ENCODE assay signal across 29 cellular contexts in the genomic region with DNA sequence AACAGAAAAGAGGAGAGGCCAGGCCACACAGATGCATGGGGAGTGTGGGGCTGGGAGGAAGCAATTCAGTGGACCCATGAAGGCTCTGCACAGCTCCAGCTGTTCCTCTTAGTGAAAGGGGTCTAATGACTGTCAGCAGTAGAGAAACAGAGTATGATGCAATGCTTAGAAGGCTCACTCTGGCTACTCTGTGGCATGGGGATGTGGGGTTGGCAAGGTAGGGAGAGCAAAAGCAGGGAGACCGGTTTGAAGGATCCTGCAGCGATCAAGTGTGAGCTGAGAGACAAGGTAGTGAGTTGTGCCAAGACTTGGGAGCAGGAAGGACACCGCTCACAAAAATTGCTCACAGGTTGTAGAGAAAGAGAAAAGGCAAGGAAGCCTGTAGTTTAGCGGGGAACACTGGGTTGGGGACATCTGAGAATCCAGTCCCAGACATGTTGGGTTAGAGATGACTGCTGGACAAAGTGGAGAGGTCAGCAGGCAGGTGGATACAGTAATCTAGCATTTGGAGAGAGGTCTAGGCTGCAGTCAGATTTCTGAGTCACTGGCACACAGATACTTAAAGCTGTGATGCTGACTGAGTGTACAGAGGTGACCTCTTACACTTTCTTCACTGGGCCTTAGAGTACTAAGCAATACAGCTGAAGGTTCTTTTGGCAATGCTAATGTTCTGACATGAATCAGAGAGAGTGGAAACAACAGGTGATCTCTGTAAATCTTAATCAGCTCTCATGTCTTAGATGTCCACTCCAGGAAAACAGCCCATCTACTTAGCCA. TPM values are rescaled to one million over a fixed set of nuclear protein-coding genes. Genes with fewer than 3 reads are reported as not detected.
DNase-seq lines count a peak whose midpoint lies in the region; ATAC-seq and TF ChIP-seq lines count a peak whose summit lies in the region.
"Had no signal": no experiment of that assay in that cellular context is flagged by ENCODE, and none has a peak within 500 bp of the region (broad histone marks: within the 10 kb centered on the region; RNA-seq: fewer than 3 reads in every experiment).

No MANE protein-coding gene starts in this region.

- H3K36me3 Mint-ChIP-seq in CD4-positive, alpha-beta memory T cell: peaks cover 43 to 55% of the 10 kb centered on the region in 2 donors
- H3K36me3 Mint-ChIP-seq in activated T-helper 17 cell treated with anti-CD3 and anti-CD28 coated beads, Interleukin-2, amount 50 U/mL, for 72 hours (ENCODE audit: low read depth): peaks cover 90% of the 10 kb centered on the region
- H3K36me3 Mint-ChIP-seq in Caco-2 (ENCODE audit: insufficient read depth, unreplicated experiment): peaks cover 14% of the 10 kb centered on the region

- no peaks in the 10 kb centered on the region for H3K27me3 Mint-ChIP-seq in CD4-positive, alpha-beta memory T cell
- H3K27me3 Mint-ChIP-seq in activated T-helper 17 cell treated with anti-CD3 and anti-CD28 coated beads, Interleukin-2, amount 50 U/mL, for 72 hours: no peaks in the 10 kb centered on the region
- H3K27me3 Mint-ChIP-seq in Caco-2 (ENCODE audit: insufficient read depth, unreplicated experiment): no peaks in the 10 kb centered on the region

- no peaks in the 10 kb centered on the region for H3K27me3 ChIP-seq in CD4-positive, alpha-beta memory T cell (ENCODE audit: insufficient read depth, low read length)
- H3K27me3 ChIP-seq in Caco-2 (replicated peaks; ENCODE audit: control insufficient read depth, insufficient read depth, low read length): no peaks in the 10 kb centered on the region
- H3K27me3 ChIP-seq: hepatocyte, neutrophil had no signal

- H3K27ac Mint-ChIP-seq in CD4-positive, alpha-beta memory T cell: peak overlapping the region in 4 of 7 donors; percentile 5 to 42 (median 18)
- H3K27ac Mint-ChIP-seq in activated T-helper 17 cell treated with anti-CD3 and anti-CD28 coated beads, Interleukin-2, amount 50 U/mL, for 72 hours: peak overlapping the region; percentile 33
- H3K27ac Mint-ChIP-seq in Caco-2 (ENCODE audit: unreplicated experiment): no peak overlapping the region

- H3K4me1 Mint-ChIP-seq in CD4-positive, alpha-beta memory T cell: peaks cover 6 to 10% (median 8%) of the 10 kb centered on the region in 4 donors
- peaks cover 13% of the 10 kb centered on the region for H3K4me1 Mint-ChIP-seq in activated T-helper 17 cell treated with anti-CD3 and anti-CD28 coated beads, Interleukin-2, amount 50 U/mL, for 72 hours
- H3K4me1 Mint-ChIP-seq in Caco-2 (ENCODE audit: low read depth, unreplicated experiment): no peaks in the 10 kb centered on the region

- H3K9me3 ChIP-seq in CD4-positive, alpha-beta memory T cell (ENCODE audit: control insufficient read depth in 1 of 2, low read length in 2 of 2): no peaks in the 10 kb centered on the region
- H3K9me3 ChIP-seq in Caco-2: no peaks in the 10 kb centered on the region
- H3K9me3 ChIP-seq: neutrophil, prostate gland had no signal

- TF ChIP-seq CTCF in C4-2B (conservative IDR thresholded peaks at IDR 0.05) (no peak), Caco-2 (IDR thresholded peaks at IDR 0.05; ENCODE audit: insufficient read depth in 1 of 2, low read depth in 1 of 2, low read length in 1 of 2, severe bottlenecking in 1 of 2, unreplicated experiment in 1 of 2) (no peak)

- H3K36me3 ChIP-seq in CD4-positive, alpha-beta memory T cell (ENCODE audit: insufficient read depth, low read length): peaks cover 19% of the 10 kb centered on the region
- peaks cover 2% of the 10 kb centered on the region; the same call in 1 of the 2 replicates for H3K36me3 ChIP-seq in Caco-2 (ENCODE audit: control insufficient read depth, insufficient read depth, low read length)

- peak; percentile 14 for ATAC-seq in activated T-helper 17 cell treated with anti-CD3 and anti-CD28 coated beads, Interleukin-2, amount 50 U/mL, for 72 hours (replicated peaks)
- ATAC-seq in GM21825 (IDR thresholded peaks at IDR 0.05; ENCODE audit: unreplicated experiment): no peak
- no peak for ATAC-seq in HG03039 (IDR thresholded peaks at IDR 0.05; ENCODE audit: unreplicated experiment)
- ATAC-seq: Right ventricle myocardium inferior had no signal

- no peak for DNase-seq in CD4-positive, alpha-beta memory T cell
- peak; percentile 26 for DNase-seq in iris pigment epithelial cell (ENCODE audit: low read depth)
- DNase-seq in Caco-2: no peak
- DNase-seq: activated CD4-positive, CD25-positive, alpha-beta regulatory T cell treated with anti-CD3 and anti-CD28 coated beads, Interleukin-2, amount 50 U/mL, for 72 hours; activated gamma-delta T cell treated with Interleukin-2 at 50 U/mL for 16 hours; amygdala; GF-D8; HCEC 1CT; NCI-H1092; NCI-H1930; NCI-H345; NCI-H82; stimulated activated CD4-positive, alpha-beta T cell treated with anti-CD3 and anti-CD28 coated beads, Interleukin-1b, Interleukin-23, amount 100 ng/mL, for 48 hours had no signal

- no TSS peak for BruUV-seq in Caco-2 (replicated peaks; lab: Mats Ljungman, UMichigan)

- H3K4me3 Mint-ChIP-seq in CD4-positive, alpha-beta memory T cell: no peak overlapping the region
- H3K4me3 Mint-ChIP-seq in activated T-helper 17 cell treated with anti-CD3 and anti-CD28 coated beads, Interleukin-2, amount 50 U/mL, for 72 hours: no peak overlapping the region
- no peak overlapping the region for H3K4me3 Mint-ChIP-seq in Caco-2 (ENCODE audit: unreplicated experiment)

- H3K4me1 ChIP-seq in CD4-positive, alpha-beta memory T cell (ENCODE audit: insufficient read depth, low read length): peaks cover 4% of the 10 kb centered on the region
- H3K4me1 ChIP-seq in Caco-2: no peaks in the 10 kb centered on the region
- H3K4me1 ChIP-seq: prostate gland had no signal

- POLR2A ChIA-PET in CD4-positive, alpha-beta memory T cell (lab: Charles Lee; ENCODE audit: partially characterized antibody): no interaction called here
- POLR2A ChIA-PET in Caco-2 (lab: Charles Lee): no interaction called here

- CTCF ChIA-PET in CD4-positive, alpha-beta memory T cell (lab: Charles Lee; ENCODE audit: partially characterized antibody): interaction anchor here (1.0 kb wide), 1 partner anchor 45 kb away, joined by 3 read pairs; no protein-coding TSS in a partner anchor
- CTCF ChIA-PET in Caco-2 (lab: Charles Lee): no interaction called here

- no peak overlapping the region for H3K4me3 ChIP-seq in CD4-positive, alpha-beta memory T cell (ENCODE audit: low read length in 2 of 2)
- H3K4me3 ChIP-seq in Caco-2 (ENCODE audit: low read depth, low read length): no peak overlapping the region
- H3K4me3 ChIP-seq: hepatocyte, prostate gland, skin epidermis had no signal

- peak overlapping the region; percentile 57 for H3K27ac ChIP-seq in C4-2B
- H3K27ac ChIP-seq in CD4-positive, alpha-beta memory T cell (ENCODE audit: low read depth, low read length): no peak overlapping the region
- H3K27ac ChIP-seq: epithelial cell of prostate, hepatocyte, neutrophil, prostate gland, skin epidermis had no signal

- H3K9me3 Mint-ChIP-seq in CD4-positive, alpha-beta memory T cell: no peaks in the 10 kb centered on the region
- H3K9me3 Mint-ChIP-seq in activated T-helper 17 cell treated with anti-CD3 and anti-CD28 coated beads, Interleukin-2, amount 50 U/mL, for 72 hours: no peaks in the 10 kb centered on the region
- no peaks in the 10 kb centered on the region for H3K9me3 Mint-ChIP-seq in Caco-2 (ENCODE audit: unreplicated experiment)

- intact Hi-C loops in CD4-positive, alpha-beta memory T cell (cut with micrococcal nuclease): no loop called here
- intact Hi-C loops in Caco-2 (cut with micrococcal nuclease; ENCODE audit: unreplicated experiment): no loop called here

RNA-seq across cellular contexts. Expression of a gene that starts 27.1 kb away (rescaled TPM):
- total RNA-seq in CD4-positive, alpha-beta memory T cell: 10 to 100 TPM; 13.3 to 14.9 TPM
- polyA plus RNA-seq in CD4-positive, alpha-beta memory T cell: 1 to 10 TPM; 5.8 to 6.2 TPM
- 10 to 100 TPM; 11.5 to 14.3 TPM for total RNA-seq in activated T-helper 17 cell treated with anti-CD3 and anti-CD28 coated beads, Interleukin-2, amount 50 U/mL, for 72 hours
- total RNA-seq in Caco-2 (2022): 9.4 and 10.1 TPM in 2 replicates

RNA-seq across cellular contexts. Expression of a gene that starts 32.2 kb away (rescaled TPM):
- 10 to 100 TPM; 12.8 to 14.1 TPM for total RNA-seq in CD4-positive, alpha-beta memory T cell
- 1 to 10 TPM; 2.6 to 3.5 TPM for polyA plus RNA-seq in CD4-positive, alpha-beta memory T cell
- 1 to 10 TPM; 7.5 to 9.6 TPM for total RNA-seq in activated T-helper 17 cell treated with anti-CD3 and anti-CD28 coated beads, Interleukin-2, amount 50 U/mL, for 72 hours
- 18.4 and 20.6 TPM in 2 replicates for total RNA-seq in Caco-2 (2022)

RNA-seq across cellular contexts. Expression of a gene that starts 43.6 kb away (rescaled TPM):
- 10 to 100 TPM; 21.5 to 23.6 TPM for total RNA-seq in CD4-positive, alpha-beta memory T cell
- polyA plus RNA-seq in CD4-positive, alpha-beta memory T cell: 100 to 1,000 TPM in 1 of 2 donors, 10 to 100 TPM in 1; 59.9 to 102 TPM
- 10 to 100 TPM; 25.0 to 43.7 TPM for total RNA-seq in activated T-helper 17 cell treated with anti-CD3 and anti-CD28 coated beads, Interleukin-2, amount 50 U/mL, for 72 hours
- total RNA-seq in Caco-2 (2022): 33.6 and 34.1 TPM in 2 replicates

RNA-seq across cellular contexts. Expression of a gene that starts 45.3 kb away (rescaled TPM):
- total RNA-seq in CD4-positive, alpha-beta memory T cell: not detected
- polyA plus RNA-seq in CD4-positive, alpha-beta memory T cell: not detected
- not detected for total RNA-seq in activated T-helper 17 cell treated with anti-CD3 and anti-CD28 coated beads, Interleukin-2, amount 50 U/mL, for 72 hours
- 0.91 and 0.93 TPM in 2 replicates for total RNA-seq in Caco-2 (2022)
- total RNA-seq: cardiac septum, dermis microvascular lymphatic vessel endothelial cell, fibroblast of villous mesenchyme, hepatocyte, lower leg skin, OCI-LY7, prostate gland, Right ventricle myocardium inferior, temporal lobe had no signal
- polyA plus RNA-seq: hepatocyte had no signal

RNA-seq across cellular contexts. Expression of a gene that starts 58.5 kb away (rescaled TPM):
- total RNA-seq in CD4-positive, alpha-beta memory T cell: not detected
- not detected for polyA plus RNA-seq in CD4-positive, alpha-beta memory T cell
- total RNA-seq in activated T-helper 17 cell treated with anti-CD3 and anti-CD28 coated beads, Interleukin-2, amount 50 U/mL, for 72 hours: not detected
- not detected in 2 replicates for total RNA-seq in Caco-2 (2022)
- total RNA-seq: cardiac septum, dermis microvascular lymphatic vessel endothelial cell, fibroblast of villous mesenchyme, hepatocyte, lower leg skin, OCI-LY7, prostate gland, Right ventricle myocardium inferior, temporal lobe had no signal
- polyA plus RNA-seq: hepatocyte had no signal
